Comparison of ENCODE assay signal across 20 cellular contexts in genomic region chr9:109916316-109916715, GRCh38.
"Had no signal": no experiment of that assay in that cellular context is flagged by ENCODE, and none has a peak within 500 bp of the region (broad histone marks: within the 10 kb centered on the region; RNA-seq: fewer than 3 reads in every experiment).

No MANE protein-coding gene starts in this region.

- H3K4me2 ChIP-seq: neural progenitor cell had no signal

- H3K9me3 Mint-ChIP-seq: activated naive CD4-positive, alpha-beta T cell treated with anti-CD3 and anti-CD28 coated beads for 36 hours; activated T-cell treated with anti-CD3 and anti-CD28 coated beads, Interleukin-2, amount 50 U/mL, for 24 hours; endodermal cell; neural progenitor cell had no signal

- H3K27ac Mint-ChIP-seq: activated T-cell treated with anti-CD3 and anti-CD28 coated beads, Interleukin-2, amount 50 U/mL, for 24 hours; endodermal cell; neural progenitor cell had no signal

- H3K4me3 ChIP-seq: body of pancreas, dorsolateral prefrontal cortex, mucosa of descending colon, neural progenitor cell, prostate gland, skin epidermis, stomach had no signal

- H2AFZ ChIP-seq: neural progenitor cell had no signal

- H3K36me3 ChIP-seq: neural progenitor cell, prostate gland, stomach had no signal

- H3K27ac ChIP-seq: body of pancreas, dorsolateral prefrontal cortex, epithelial cell of prostate, foreskin keratinocyte, neural progenitor cell, prostate gland, skin epidermis, stomach had no signal

- DNase-seq: activated CD4-positive, alpha-beta T cell treated with anti-CD3 and anti-CD28 coated beads, Interleukin-2, amount 50 U/mL, for 48 hours; activated naive CD4-positive, alpha-beta T cell treated with anti-CD3 and anti-CD28 coated beads for 36 hours; activated T-cell treated with anti-CD3 and anti-CD28 coated beads, Interleukin-2, amount 50 U/mL, for 24 hours; body of pancreas; dorsolateral prefrontal cortex; endodermal cell; foreskin keratinocyte; glutamatergic neuron; hippocampal formation; islet precursor cell; mucosa of descending colon; naive thymus-derived CD4-positive, alpha-beta T cell; right cardiac atrium; stomach; trophoblast cell had no signal

- H3K9ac ChIP-seq: neural progenitor cell had no signal

- H3K4me1 Mint-ChIP-seq: endodermal cell had no signal

- H3K36me3 Mint-ChIP-seq: neural progenitor cell had no signal

- ATAC-seq: activated CD4-positive, CD25-positive, alpha-beta regulatory T cell treated with anti-CD3 and anti-CD28 coated beads, Interleukin-2, amount 50 U/mL, for 24 hours; body of pancreas; foreskin keratinocyte; mucosa of descending colon; naive thymus-derived CD4-positive, alpha-beta T cell; right cardiac atrium had no signal

- H3K27me3 Mint-ChIP-seq: activated T-cell treated with anti-CD3 and anti-CD28 coated beads, Interleukin-2, amount 50 U/mL, for 24 hours had no signal

- H3K27me3 ChIP-seq: body of pancreas, dorsolateral prefrontal cortex, foreskin keratinocyte, neural progenitor cell, stomach had no signal

- H3K4me1 ChIP-seq: body of pancreas, neural progenitor cell, prostate gland had no signal

- H3K9me3 ChIP-seq: body of pancreas, mucosa of descending colon, prostate gland, stomach had no signal

- H3K4me3 Mint-ChIP-seq: activated naive CD4-positive, alpha-beta T cell treated with anti-CD3 and anti-CD28 coated beads for 36 hours; activated T-cell treated with anti-CD3 and anti-CD28 coated beads, Interleukin-2, amount 50 U/mL, for 24 hours; endodermal cell; neural progenitor cell had no signal
